Comparison of ENCODE assay signal across 1 cellular context in the genomic region with DNA sequence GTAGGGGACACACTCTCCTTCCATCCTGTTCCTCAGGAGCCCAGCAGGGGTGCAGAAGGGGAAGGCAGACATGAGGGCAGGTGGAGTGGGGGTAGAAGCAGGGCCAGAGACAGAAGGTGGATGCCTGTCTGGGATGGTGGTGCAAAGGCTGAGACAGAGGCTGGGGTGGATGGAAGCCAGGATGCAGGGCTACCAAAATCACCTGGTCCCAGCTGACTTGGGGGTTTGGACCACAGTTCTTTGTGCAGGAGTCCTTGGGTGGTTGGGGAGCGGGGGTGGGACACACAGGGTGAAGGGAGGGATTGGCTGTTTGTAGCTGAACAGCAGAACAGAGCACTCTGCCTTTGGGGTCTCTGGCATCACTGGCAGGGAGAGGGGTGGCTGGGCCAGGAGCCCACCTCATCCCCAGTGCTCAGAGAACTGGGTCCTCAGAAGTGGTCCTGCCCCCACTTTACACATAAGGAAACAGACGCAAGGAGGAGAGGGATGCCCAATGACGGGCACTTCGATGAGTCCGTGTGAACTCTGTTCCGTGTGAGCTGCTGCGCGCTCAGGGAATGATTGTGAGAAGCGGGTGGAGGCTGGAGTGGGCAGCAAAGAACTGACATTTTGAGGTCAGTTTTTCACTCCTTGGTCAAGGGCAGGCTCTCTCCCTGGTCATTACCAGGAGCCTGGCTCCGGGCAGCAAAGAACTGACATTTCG.
TF ChIP-seq lines count a peak whose summit lies in the region.

No MANE protein-coding gene starts in this region.

TF ChIP-seq in A549, 52 proteins besides CTCF, POLR2A, EP300 and RAD21 (continued from another document):
- no peak for TF ChIP-seq POLR2AphosphoS2 (conservative IDR thresholded peaks at IDR 0.05; ENCODE audit: low read length)
- no peak for TF ChIP-seq TFCP2L1 (CRISPR knock-in tag; IDR thresholded peaks at IDR 0.05)
- no peak for TF ChIP-seq KDM5A (IDR thresholded peaks at IDR 0.05)
- TF ChIP-seq KDM1A (IDR thresholded peaks at IDR 0.05; ENCODE audit: low read depth): no peak
- no peak for TF ChIP-seq RNF2 (IDR thresholded peaks at IDR 0.05; ENCODE audit: borderline replicate concordance, low read depth)
